In genomic region chr19:48717059-48717395, GRCh38 we compare ENCODE assay signal across 14 cellular contexts. TPM values are rescaled to one million over a fixed set of nuclear protein-coding genes. Genes with fewer than 3 reads are reported as not detected.
DNase-seq lines count a peak whose midpoint lies in the region; ATAC-seq and TF ChIP-seq lines count a peak whose summit lies in the region.
"Had no signal": no experiment of that assay in that cellular context is flagged by ENCODE, and none has a peak within 500 bp of the region (broad histone marks: within the 10 kb centered on the region; RNA-seq: fewer than 3 reads in every experiment).

No MANE protein-coding gene starts in this region.

- H3K27ac Mint-ChIP-seq in stimulated activated effector memory CD8-positive, alpha-beta T cell treated with anti-CD3 and anti-CD28 coated beads, Interleukin-12 subunit alpha, Interleukin-12 subunit beta, amount 100 ng/mL, for 72 hours: no peak overlapping the region

- peaks cover 6% of the 10 kb centered on the region for H3K36me3 Mint-ChIP-seq in stimulated activated effector memory CD8-positive, alpha-beta T cell treated with anti-CD3 and anti-CD28 coated beads, Interleukin-12 subunit alpha, Interleukin-12 subunit beta, amount 100 ng/mL, for 72 hours

- no peak for ATAC-seq in stimulated activated effector memory CD8-positive, alpha-beta T cell treated with anti-CD3 and anti-CD28 coated beads, Interleukin-12 subunit alpha, Interleukin-12 subunit beta, amount 100 ng/mL, for 72 hours
- ATAC-seq in GM21717 (IDR thresholded peaks at IDR 0.05; ENCODE audit: unreplicated experiment): no peak
- ATAC-seq: left colon had no signal

- 6 to 34% (median 17%) methylated on average over 5 of the region's 5 CpGs for WGBS in adrenal gland, 4 donors
- 35% methylated on average over 4 of the region's 5 CpGs for WGBS in hepatocyte (ENCODE audit: low lambda C conversion rate, missing lambda C conversion rate)

- H3K4me1 ChIP-seq in adrenal gland (replicated peaks in 1 of 2) (peaks cover 41 to 61% of the 10 kb centered on the region in 2 donors), hepatocyte (ENCODE audit: insufficient read depth) (peaks cover 27% of the 10 kb centered on the region)

- peaks cover 16% of the 10 kb centered on the region for H3K79me2 ChIP-seq in hepatocyte

- H3K27me3 ChIP-seq in adrenal gland: no peaks in the 10 kb centered on the region
- H3K27me3 ChIP-seq in hepatocyte: no peaks in the 10 kb centered on the region

- H4K20me1 ChIP-seq in hepatocyte (ENCODE audit: insufficient read depth, poor library complexity, severe bottlenecking): no peaks in the 10 kb centered on the region

- TF ChIP-seq CTCF in adrenal gland (IDR thresholded peaks at IDR 0.05) (no peak), hepatocyte (IDR thresholded peaks at IDR 0.05; ENCODE audit: poor library complexity) (no peak)

- H3K4me2 ChIP-seq in hepatocyte: peak overlapping the region; percentile 85

- H3K9me3 Mint-ChIP-seq in stimulated activated effector memory CD8-positive, alpha-beta T cell treated with anti-CD3 and anti-CD28 coated beads, Interleukin-12 subunit alpha, Interleukin-12 subunit beta, amount 100 ng/mL, for 72 hours: no peaks in the 10 kb centered on the region

- DNase-seq in EH (ENCODE audit: low read depth): peak; percentile 54
- no peak for DNase-seq in adrenal gland
- no peak for DNase-seq in hepatocyte (ENCODE audit: low spot score)
- DNase-seq in UCSD-AML1 (lab: John Stamatoyannopoulos, UW; ENCODE audit: unreplicated experiment): no peak
- no peak for DNase-seq in stimulated activated effector memory CD8-positive, alpha-beta T cell treated with anti-CD3 and anti-CD28 coated beads, Interleukin-12 subunit alpha, Interleukin-12 subunit beta, amount 100 ng/mL, for 72 hours (ENCODE audit: low spot score in 2 of 2)
- no peak for DNase-seq in pons (ENCODE audit: low spot score)
- DNase-seq: activated CD8-positive, alpha-beta memory T cell treated with anti-CD3 and anti-CD28 coated beads, Interleukin-2, amount 50 U/mL, for 48 hours; Kasumi-1; NCI-H524 treated with DMSO at 0.1 percent for 48 hours; stimulated activated CD4-positive, alpha-beta T cell treated with anti-CD3 and anti-CD28 coated beads, Interleukin-1b, Interleukin-23, amount 100 ng/mL, for 48 hours had no signal

- H3K9me2 ChIP-seq in hepatocyte (replicated peaks; ENCODE audit: insufficient read depth): no peaks in the 10 kb centered on the region

- TF ChIP-seq POLR2A in adrenal gland (IDR thresholded peaks at IDR 0.05): no peak

- H3K4me3 Mint-ChIP-seq in stimulated activated effector memory CD8-positive, alpha-beta T cell treated with anti-CD3 and anti-CD28 coated beads, Interleukin-12 subunit alpha, Interleukin-12 subunit beta, amount 100 ng/mL, for 72 hours: no peak overlapping the region

- peaks cover 34% of the 10 kb centered on the region for H3K4me1 Mint-ChIP-seq in stimulated activated effector memory CD8-positive, alpha-beta T cell treated with anti-CD3 and anti-CD28 coated beads, Interleukin-12 subunit alpha, Interleukin-12 subunit beta, amount 100 ng/mL, for 72 hours

- intact Hi-C loops in adrenal gland (cut with DNase I): no loop called here

- H3K9me3 ChIP-seq in adrenal gland (replicated peaks in 1 of 3): no peaks in the 10 kb centered on the region
- H3K9me3 ChIP-seq in hepatocyte (ENCODE audit: low read depth): no peaks in the 10 kb centered on the region

- H3K27ac ChIP-seq in adrenal gland (peak overlapping the region in 4 of 5 donors; percentile 40 to 74 (median 58)), hepatocyte (peak overlapping the region; percentile 89), skin epidermis (peak overlapping the region in 15 of 21 experiments; percentile 2 to 83 (median 40))

- H3K36me3 ChIP-seq in adrenal gland (replicated peaks in 1 of 2): no peaks in the 10 kb centered on the region
- H3K36me3 ChIP-seq in hepatocyte (replicated peaks; ENCODE audit: insufficient read depth, low read depth): no peaks in the 10 kb centered on the region

- H3K4me3 ChIP-seq in adrenal gland (peak overlapping the region in 1 of 4 donors; percentile 26), hepatocyte (no peak overlapping the region), skin epidermis (peak overlapping the region in 3 of 7 experiments; percentile 3 to 17 (median 15))

- no peak overlapping the region for H2AFZ ChIP-seq in hepatocyte

RNA-seq across cellular contexts. Expression of gene MAMSTR, which starts 2.5 kb away (rescaled TPM):
- total RNA-seq in adrenal gland: 10 to 100 TPM in 7 of 8 donors, 1 to 10 TPM in 1; 9.4 to 45.9 (median 26.4) TPM
- 10 to 100 TPM in 2 of 3 donors, 1 to 10 TPM in 1; 8.9 to 57.9 (median 31.9) TPM for polyA plus RNA-seq in adrenal gland
- 2.2 and 2.3 TPM in 2 replicates for total RNA-seq in hepatocyte
- polyA plus RNA-seq in hepatocyte: 5.2 and 7.5 TPM in 2 replicates

RNA-seq across cellular contexts. Expression of gene FUT2, which starts 21.3 kb away (rescaled TPM):
- total RNA-seq in adrenal gland (not detected), hepatocyte (12.4 and 13.4 TPM in 2 replicates)
- polyA plus RNA-seq in adrenal gland (under 1 TPM in 2 of 3 donors, not detected in 1; 0.03 to 0.24 TPM), hepatocyte (14.4 and 16.9 TPM in 2 replicates)
- total RNA-seq: T-helper 2 cell treated with Interferon-gamma antibody and Interleukin-4, amounts not matched to agents 100 ng/mL and 5 ng/mL, for 36 hours had no signal

RNA-seq across cellular contexts. Expression of gene RASIP1, which starts 23.4 kb away (rescaled TPM):
- 10 to 100 TPM; 13.3 to 23.1 (median 16.7) TPM for total RNA-seq in adrenal gland
- 10 to 100 TPM in 2 of 3 donors, 1 to 10 TPM in 1; 5.1 to 38.9 (median 34.6) TPM for polyA plus RNA-seq in adrenal gland
- 1.1 and 4.2 TPM in 2 replicates for total RNA-seq in hepatocyte
- 1.9 and 3.6 TPM in 2 replicates for polyA plus RNA-seq in hepatocyte

RNA-seq across cellular contexts. Expression of gene IZUMO1, which starts 29.7 kb away (rescaled TPM):
- total RNA-seq in adrenal gland: 1 to 10 TPM in 3 of 8 donors, under 1 TPM in 2, not detected in 3; 0.70 to 2.9 (median 1.8) TPM
- polyA plus RNA-seq in adrenal gland: 1 to 10 TPM in 2 of 3 donors, under 1 TPM in 1; 0.59 to 1.2 (median 1.2) TPM
- total RNA-seq in hepatocyte: 0.40 and 0.57 TPM in 2 replicates
- 0.52 and 1.3 TPM in 2 replicates for polyA plus RNA-seq in hepatocyte
- total RNA-seq: left colon; T-helper 2 cell treated with Interferon-gamma antibody and Interleukin-4, amounts not matched to agents 100 ng/mL and 5 ng/mL, for 36 hours had no signal

RNA-seq across cellular contexts. Expression of gene FUT1, which starts 35.4 kb away (rescaled TPM):
- total RNA-seq in adrenal gland (1 to 10 TPM; 1.4 to 4.5 (median 2.4) TPM), hepatocyte (2.4 TPM in 2 replicates)
- polyA plus RNA-seq in adrenal gland (1 to 10 TPM; 1.2 to 1.9 (median 1.7) TPM), hepatocyte (4.3 and 5.2 TPM in 2 replicates)

Comparison
In these comparisons a context has a peak if more than half of its experiments do, and no peak if none do; other contexts are left out.
1. RNA of gene FUT2, which starts 21.3 kb away (total RNA-seq): 12.4 to 13.4 TPM in hepatocyte; not detected in adrenal gland; every median in the first group is over 10 times any median in the second.
2. Peak in every context shown above with its lines, with median percentiles within 50 percentile points of each other: H3K27ac ChIP-seq.